Comparison of ENCODE assay signal across 1 cellular context in the genomic region with DNA sequence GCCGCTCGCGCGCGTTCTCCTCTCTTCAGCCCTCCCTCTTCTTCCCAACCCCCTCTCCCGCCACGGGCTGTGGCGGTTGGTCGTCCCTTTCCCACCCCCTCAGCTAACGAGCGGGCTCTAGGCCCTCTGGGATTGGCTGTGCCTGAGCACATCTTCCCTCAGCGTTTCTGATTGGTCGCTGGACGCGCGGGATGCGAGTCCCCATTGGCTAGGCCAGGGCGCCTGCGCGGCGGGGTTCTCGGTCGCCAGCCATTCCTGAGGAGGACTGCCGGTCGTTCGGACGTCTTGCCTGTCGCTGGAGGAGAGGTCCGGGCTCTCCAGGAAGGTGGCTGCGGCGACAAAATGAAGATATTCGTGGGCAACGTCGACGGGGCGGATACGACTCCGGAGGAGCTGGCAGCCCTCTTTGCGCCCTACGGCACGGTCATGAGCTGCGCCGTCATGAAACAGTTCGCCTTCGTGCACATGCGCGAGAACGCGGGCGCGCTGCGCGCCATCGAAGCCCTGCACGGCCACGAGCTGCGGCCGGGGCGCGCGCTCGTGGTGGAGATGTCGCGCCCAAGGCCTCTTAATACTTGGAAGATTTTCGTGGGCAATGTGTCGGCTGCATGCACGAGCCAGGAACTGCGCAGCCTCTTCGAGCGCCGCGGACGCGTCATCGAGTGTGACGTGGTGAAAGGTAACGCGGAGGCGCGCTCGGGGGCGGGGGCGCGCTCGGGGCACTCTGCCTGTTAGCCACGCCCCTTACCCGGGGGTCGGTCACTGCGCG.
TF ChIP-seq lines count a peak whose summit lies in the region.

A gene with protein sequence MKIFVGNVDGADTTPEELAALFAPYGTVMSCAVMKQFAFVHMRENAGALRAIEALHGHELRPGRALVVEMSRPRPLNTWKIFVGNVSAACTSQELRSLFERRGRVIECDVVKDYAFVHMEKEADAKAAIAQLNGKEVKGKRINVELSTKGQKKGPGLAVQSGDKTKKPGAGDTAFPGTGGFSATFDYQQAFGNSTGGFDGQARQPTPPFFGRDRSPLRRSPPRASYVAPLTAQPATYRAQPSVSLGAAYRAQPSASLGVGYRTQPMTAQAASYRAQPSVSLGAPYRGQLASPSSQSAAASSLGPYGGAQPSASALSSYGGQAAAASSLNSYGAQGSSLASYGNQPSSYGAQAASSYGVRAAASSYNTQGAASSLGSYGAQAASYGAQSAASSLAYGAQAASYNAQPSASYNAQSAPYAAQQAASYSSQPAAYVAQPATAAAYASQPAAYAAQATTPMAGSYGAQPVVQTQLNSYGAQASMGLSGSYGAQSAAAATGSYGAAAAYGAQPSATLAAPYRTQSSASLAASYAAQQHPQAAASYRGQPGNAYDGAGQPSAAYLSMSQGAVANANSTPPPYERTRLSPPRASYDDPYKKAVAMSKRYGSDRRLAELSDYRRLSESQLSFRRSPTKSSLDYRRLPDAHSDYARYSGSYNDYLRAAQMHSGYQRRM (plus strand): TSS at position 252 of the 769 bp plus-strand sequence. CDS start 91 bp downstream, at position 343.

TF ChIP-seq in GM12878, 131 proteins besides CTCF, POLR2A, EP300 and RAD21 (continued from another document):
- TF ChIP-seq, protein P1, sequence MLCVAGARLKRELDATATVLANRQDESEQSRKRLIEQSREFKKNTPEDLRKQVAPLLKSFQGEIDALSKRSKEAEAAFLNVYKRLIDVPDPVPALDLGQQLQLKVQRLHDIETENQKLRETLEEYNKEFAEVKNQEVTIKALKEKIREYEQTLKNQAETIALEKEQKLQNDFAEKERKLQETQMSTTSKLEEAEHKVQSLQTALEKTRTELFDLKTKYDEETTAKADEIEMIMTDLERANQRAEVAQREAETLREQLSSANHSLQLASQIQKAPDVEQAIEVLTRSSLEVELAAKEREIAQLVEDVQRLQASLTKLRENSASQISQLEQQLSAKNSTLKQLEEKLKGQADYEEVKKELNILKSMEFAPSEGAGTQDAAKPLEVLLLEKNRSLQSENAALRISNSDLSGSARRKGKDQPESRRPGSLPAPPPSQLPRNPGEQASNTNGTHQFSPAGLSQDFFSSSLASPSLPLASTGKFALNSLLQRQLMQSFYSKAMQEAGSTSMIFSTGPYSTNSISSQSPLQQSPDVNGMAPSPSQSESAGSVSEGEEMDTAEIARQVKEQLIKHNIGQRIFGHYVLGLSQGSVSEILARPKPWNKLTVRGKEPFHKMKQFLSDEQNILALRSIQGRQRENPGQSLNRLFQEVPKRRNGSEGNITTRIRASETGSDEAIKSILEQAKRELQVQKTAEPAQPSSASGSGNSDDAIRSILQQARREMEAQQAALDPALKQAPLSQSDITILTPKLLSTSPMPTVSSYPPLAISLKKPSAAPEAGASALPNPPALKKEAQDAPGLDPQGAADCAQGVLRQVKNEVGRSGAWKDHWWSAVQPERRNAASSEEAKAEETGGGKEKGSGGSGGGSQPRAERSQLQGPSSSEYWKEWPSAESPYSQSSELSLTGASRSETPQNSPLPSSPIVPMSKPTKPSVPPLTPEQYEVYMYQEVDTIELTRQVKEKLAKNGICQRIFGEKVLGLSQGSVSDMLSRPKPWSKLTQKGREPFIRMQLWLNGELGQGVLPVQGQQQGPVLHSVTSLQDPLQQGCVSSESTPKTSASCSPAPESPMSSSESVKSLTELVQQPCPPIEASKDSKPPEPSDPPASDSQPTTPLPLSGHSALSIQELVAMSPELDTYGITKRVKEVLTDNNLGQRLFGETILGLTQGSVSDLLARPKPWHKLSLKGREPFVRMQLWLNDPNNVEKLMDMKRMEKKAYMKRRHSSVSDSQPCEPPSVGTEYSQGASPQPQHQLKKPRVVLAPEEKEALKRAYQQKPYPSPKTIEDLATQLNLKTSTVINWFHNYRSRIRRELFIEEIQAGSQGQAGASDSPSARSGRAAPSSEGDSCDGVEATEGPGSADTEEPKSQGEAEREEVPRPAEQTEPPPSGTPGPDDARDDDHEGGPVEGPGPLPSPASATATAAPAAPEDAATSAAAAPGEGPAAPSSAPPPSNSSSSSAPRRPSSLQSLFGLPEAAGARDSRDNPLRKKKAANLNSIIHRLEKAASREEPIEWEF (IDR thresholded peaks at IDR 0.05; ENCODE audit: insufficient replicate concordance, low read depth, low read length): no peak
- TF ChIP-seq, protein P2, sequence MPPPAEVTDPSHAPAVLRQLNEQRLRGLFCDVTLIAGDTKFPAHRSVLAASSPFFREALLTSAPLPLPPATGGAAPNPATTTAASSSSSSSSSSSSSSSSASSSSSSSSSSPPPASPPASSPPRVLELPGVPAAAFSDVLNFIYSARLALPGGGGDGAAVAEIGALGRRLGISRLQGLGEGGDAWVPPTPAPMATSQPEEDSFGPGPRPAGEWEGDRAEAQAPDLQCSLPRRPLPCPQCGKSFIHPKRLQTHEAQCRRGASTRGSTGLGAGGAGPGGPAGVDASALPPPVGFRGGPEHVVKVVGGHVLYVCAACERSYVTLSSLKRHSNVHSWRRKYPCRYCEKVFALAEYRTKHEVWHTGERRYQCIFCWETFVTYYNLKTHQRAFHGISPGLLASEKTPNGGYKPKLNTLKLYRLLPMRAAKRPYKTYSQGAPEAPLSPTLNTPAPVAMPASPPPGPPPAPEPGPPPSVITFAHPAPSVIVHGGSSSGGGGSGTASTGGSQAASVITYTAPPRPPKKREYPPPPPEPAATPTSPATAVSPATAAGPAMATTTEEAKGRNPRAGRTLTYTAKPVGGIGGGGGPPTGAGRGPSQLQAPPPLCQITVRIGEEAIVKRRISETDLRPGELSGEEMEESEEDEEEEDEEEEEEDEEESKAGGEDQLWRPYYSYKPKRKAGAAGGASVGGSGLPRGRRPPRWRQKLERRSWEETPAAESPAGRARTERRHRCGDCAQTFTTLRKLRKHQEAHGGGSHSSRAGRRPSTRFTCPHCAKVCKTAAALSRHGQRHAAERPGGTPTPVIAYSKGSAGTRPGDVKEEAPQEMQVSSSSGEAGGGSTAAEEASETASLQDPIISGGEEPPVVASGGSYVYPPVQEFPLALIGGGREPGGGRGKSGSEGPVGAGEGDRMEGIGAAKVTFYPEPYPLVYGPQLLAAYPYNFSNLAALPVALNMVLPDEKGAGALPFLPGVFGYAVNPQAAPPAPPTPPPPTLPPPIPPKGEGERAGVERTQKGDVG (CRISPR knock-in tag; IDR thresholded peaks at IDR 0.05): no peak
- TF ChIP-seq CBX5 (IDR thresholded peaks at IDR 0.05; ENCODE audit: low read depth) (no peak), STAT3 (IDR thresholded peaks at IDR 0.05; ENCODE audit: low read depth, low read length) (no peak), MYB (IDR thresholded peaks at IDR 0.05; ENCODE audit: borderline replicate concordance, low read depth, low read length) (no peak; the same call in 1 of the 2 replicates), KDM1A (IDR thresholded peaks at IDR 0.05; ENCODE audit: borderline replicate concordance) (no peak), ZZZ3 (IDR thresholded peaks at IDR 0.05; ENCODE audit: control insufficient read depth, insufficient read length, low read depth) (no peak), MTA3 (IDR thresholded peaks at IDR 0.05; ENCODE audit: borderline replicate concordance, low read length) (no peak), IRF4 (IDR thresholded peaks at IDR 0.05; ENCODE audit: low read depth, low read length) (no peak), SIN3A (IDR thresholded peaks at IDR 0.05; ENCODE audit: low read depth, low read length) (peak; percentile 18; the same call in 1 of the 2 replicates), ETV6 (conservative IDR thresholded peaks at IDR 0.05 in 1 of 2, IDR thresholded peaks at IDR 0.05 in 1 of 2; ENCODE audit: borderline replicate concordance in 1 of 2, low read depth in 1 of 2) (no peak), ASH2L (IDR thresholded peaks at IDR 0.05; ENCODE audit: borderline replicate concordance, low read depth) (no peak; the same call in 1 of the 2 replicates), GABPA (IDR thresholded peaks at IDR 0.05; ENCODE audit: low read depth) (no peak), HDGF (IDR thresholded peaks at IDR 0.05) (peak; percentile 94), SUPT20H (IDR thresholded peaks at IDR 0.05; ENCODE audit: borderline replicate concordance, control insufficient read depth, low read depth, low read length) (no peak), ZSCAN29 (IDR thresholded peaks at IDR 0.05) (no peak), CBX3 (IDR thresholded peaks at IDR 0.05; ENCODE audit: borderline replicate concordance, low read depth) (no peak), ZNF274 (IDR thresholded peaks at IDR 0.05; ENCODE audit: insufficient read depth, insufficient read length) (no peak), SMARCA5 (IDR thresholded peaks at IDR 0.05) (no peak), RAD51 (IDR thresholded peaks at IDR 0.05) (no peak), ZBED1 (IDR thresholded peaks at IDR 0.05; ENCODE audit: borderline replicate concordance) (0 out of 2 replicates have a peak, but pooled peaks have one; percentile 31), SIX5 (IDR thresholded peaks at IDR 0.05; ENCODE audit: low read depth, low read length, severe bottlenecking) (no peak), POU2F2 (IDR thresholded peaks at IDR 0.05; ENCODE audit: borderline replicate concordance, low read depth, low read length) (peak; percentile 81; the same call in 2 of the 3 replicates), EGR1 (IDR thresholded peaks at IDR 0.05; ENCODE audit: borderline replicate concordance in 1 of 2, low read depth in 2 of 2, low read length in 2 of 2) (peak in 1 of 2 experiments; percentile 60; a peak in 2 of 3 replicates), CHD2 (IDR thresholded peaks at IDR 0.05; ENCODE audit: borderline replicate concordance, low read depth, low read length) (peak; percentile 96), ESRRA (IDR thresholded peaks at IDR 0.05; ENCODE audit: low read length) (no peak; the same call in 1 of the 2 replicates), ZNF384 (IDR thresholded peaks at IDR 0.05; ENCODE audit: borderline replicate concordance, low read depth, low read length) (no peak), TARDBP (IDR thresholded peaks at IDR 0.05; ENCODE audit: borderline replicate concordance) (no peak)
- TF ChIP-seq, protein P3, sequence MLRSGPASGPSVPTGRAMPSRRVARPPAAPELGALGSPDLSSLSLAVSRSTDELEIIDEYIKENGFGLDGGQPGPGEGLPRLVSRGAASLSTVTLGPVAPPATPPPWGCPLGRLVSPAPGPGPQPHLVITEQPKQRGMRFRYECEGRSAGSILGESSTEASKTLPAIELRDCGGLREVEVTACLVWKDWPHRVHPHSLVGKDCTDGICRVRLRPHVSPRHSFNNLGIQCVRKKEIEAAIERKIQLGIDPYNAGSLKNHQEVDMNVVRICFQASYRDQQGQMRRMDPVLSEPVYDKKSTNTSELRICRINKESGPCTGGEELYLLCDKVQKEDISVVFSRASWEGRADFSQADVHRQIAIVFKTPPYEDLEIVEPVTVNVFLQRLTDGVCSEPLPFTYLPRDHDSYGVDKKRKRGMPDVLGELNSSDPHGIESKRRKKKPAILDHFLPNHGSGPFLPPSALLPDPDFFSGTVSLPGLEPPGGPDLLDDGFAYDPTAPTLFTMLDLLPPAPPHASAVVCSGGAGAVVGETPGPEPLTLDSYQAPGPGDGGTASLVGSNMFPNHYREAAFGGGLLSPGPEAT (IDR thresholded peaks at IDR 0.05; ENCODE audit: low read depth): peak; percentile 60; the same call in 1 of the 2 replicates
- TF ChIP-seq, protein P4, sequence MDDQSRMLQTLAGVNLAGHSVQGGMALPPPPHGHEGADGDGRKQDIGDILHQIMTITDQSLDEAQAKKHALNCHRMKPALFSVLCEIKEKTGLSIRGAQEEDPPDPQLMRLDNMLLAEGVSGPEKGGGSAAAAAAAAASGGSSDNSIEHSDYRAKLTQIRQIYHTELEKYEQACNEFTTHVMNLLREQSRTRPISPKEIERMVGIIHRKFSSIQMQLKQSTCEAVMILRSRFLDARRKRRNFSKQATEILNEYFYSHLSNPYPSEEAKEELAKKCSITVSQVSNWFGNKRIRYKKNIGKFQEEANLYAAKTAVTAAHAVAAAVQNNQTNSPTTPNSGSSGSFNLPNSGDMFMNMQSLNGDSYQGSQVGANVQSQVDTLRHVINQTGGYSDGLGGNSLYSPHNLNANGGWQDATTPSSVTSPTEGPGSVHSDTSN (IDR thresholded peaks at IDR 0.05; ENCODE audit: insufficient replicate concordance, low read depth, low read length): peak; percentile 46
